Comparison of ENCODE assay signal across 20 cellular contexts in genomic region chr11:92101845-92102244, GRCh38.
"Had no signal": no experiment of that assay in that cellular context is flagged by ENCODE, and none has a peak within 500 bp of the region (broad histone marks: within the 10 kb centered on the region; RNA-seq: fewer than 3 reads in every experiment).

No MANE protein-coding gene starts in this region.

- H3K4me3 ChIP-seq: cardiac muscle cell, PC-9 had no signal

- DNase-seq: activated CD4-positive, alpha-beta memory T cell treated with anti-CD3 and anti-CD28 coated beads, Interleukin-2, amount 10 ng/mL, durations not matched to agents 7 days and 5 days; activated CD4-positive, alpha-beta T cell treated with anti-CD3 and anti-CD28 coated beads, Interleukin-2, amount 50 U/mL, for 1 hour; activated CD4-positive, CD25-positive, alpha-beta regulatory T cell; activated gamma-delta T cell treated with Interleukin-2 at 50 U/mL for 16 hours; activated naive CD4-positive, alpha-beta T cell treated with anti-CD3 and anti-CD28 coated beads, Interleukin-2, amount 10 ng/mL, durations not matched to agents 7 days and 5 days; activated naive CD8-positive, alpha-beta T cell treated with anti-CD3 and anti-CD28 coated beads for 36 hours; activated T-cell treated with anti-CD3 and anti-CD28 coated beads, Interleukin-2, amount 50 U/mL, for 72 hours; brain microvascular endothelial cell; Karpas-422; NCI-H1105 treated with DMSO at 0.1 percent for 48 hours; NCI-H1694; NCI-H2029 treated with DMSO at 0.1 percent for 48 hours; PC-9; SIG-M5; T-cell; T-helper 2 cell; T1000 had no signal

- ATAC-seq: activated T-cell treated with anti-CD3 and anti-CD28 coated beads, Interleukin-2, amount 50 U/mL, for 72 hours; T-cell had no signal

- H3K4me2 ChIP-seq: PC-9 had no signal

- FAIRE-seq: TTC549 had no signal

- H3K27ac ChIP-seq: brain microvascular endothelial cell, cardiac muscle cell, PC-9, VCaP had no signal
